In genomic region chr21:37622755-37623543, GRCh38 we compare ENCODE assay signal across 20 cellular contexts.
DNase-seq lines count a peak whose midpoint lies in the region; ATAC-seq and TF ChIP-seq lines count a peak whose summit lies in the region.
"Had no signal": no experiment of that assay in that cellular context is flagged by ENCODE, and none has a peak within 500 bp of the region (broad histone marks: within the 10 kb centered on the region; RNA-seq: fewer than 3 reads in every experiment).

No MANE protein-coding gene starts in this region.

- peaks cover 10% of the 10 kb centered on the region for H3K9me3 Mint-ChIP-seq in WTC11
- H3K9me3 Mint-ChIP-seq in activated T-helper 17 cell treated with anti-CD3 and anti-CD28 coated beads, Interleukin-2, amount 50 U/mL, for 72 hours = no peaks in the 10 kb centered on the region
- H3K9me3 Mint-ChIP-seq: CD4-positive, alpha-beta memory T cell had no signal

- no peaks in the 10 kb centered on the region for H3K27me3 ChIP-seq in neuronal stem cell (ENCODE audit: control insufficient read depth in 3 of 3, insufficient read depth in 3 of 3, low read depth in 1 of 3, low read length in 3 of 3)

- peaks cover 5% of the 10 kb centered on the region; the same call in 1 of the 2 replicates for H3K36me3 Mint-ChIP-seq in WTC11
- H3K36me3 Mint-ChIP-seq in activated T-helper 17 cell treated with anti-CD3 and anti-CD28 coated beads, Interleukin-2, amount 50 U/mL, for 72 hours (ENCODE audit: low read depth) = no peaks in the 10 kb centered on the region
- H3K36me3 Mint-ChIP-seq: CD4-positive, alpha-beta memory T cell had no signal

- no peak overlapping the region for H2BK120ac ChIP-seq in neuronal stem cell (ENCODE audit: low read depth, low read length)

- no CpG with 5 or more reads among the region's 11 CpGs for WGBS in neuronal stem cell (ENCODE audit: extremely low coverage in 2 of 2, insufficient read length in 2 of 2, insufficient replicate concordance in 1 of 2), 2 donors

- peaks cover 3 to 26% of the 10 kb centered on the region in 2 donors for H3K4me1 ChIP-seq in neuronal stem cell (ENCODE audit: control insufficient read depth in 2 of 2, insufficient read depth in 1 of 2, low read depth in 1 of 2, low read length in 2 of 2)
- H3K4me1 ChIP-seq: A549 had no signal

- peak overlapping the region; percentile 44; the same call in 1 of the 2 replicates for H3K27ac Mint-ChIP-seq in WTC11
- H3K27ac Mint-ChIP-seq in activated T-helper 17 cell treated with anti-CD3 and anti-CD28 coated beads, Interleukin-2, amount 50 U/mL, for 72 hours = no peak overlapping the region
- H3K27ac Mint-ChIP-seq: CD4-positive, alpha-beta memory T cell; H9 had no signal

- H3K9ac ChIP-seq in neuronal stem cell (ENCODE audit: low read depth, low read length, poor library complexity) = no peak overlapping the region

- CTCF ChIA-PET in WTC11 (lab: Charles Lee) = interaction anchor here (0.5 kb wide), 1 partner anchor 1314 kb away, joined by 3 read pairs; no protein-coding TSS in a partner anchor

- no peaks in the 10 kb centered on the region for H3K79me1 ChIP-seq in neuronal stem cell (ENCODE audit: low read depth, low read length)

- H2BK15ac ChIP-seq in neuronal stem cell (ENCODE audit: low read length) = no peak overlapping the region

- peak overlapping the region; percentile 72 for H2AFZ ChIP-seq in neuronal stem cell (ENCODE audit: low read length)

- no peak for TF ChIP-seq CTCF in WTC11 (IDR thresholded peaks at IDR 0.05)

- intact Hi-C loops in left ventricle myocardium superior (cut with micrococcal nuclease) = no loop called here

- DNase-seq in WTC11 (ENCODE audit: low spot score) (no peak), dermis blood vessel endothelial cell (peak; percentile 52), left ventricle myocardium superior (no peak), neuronal stem cell (ENCODE audit: low spot score) (no peak), CD1c-positive myeloid dendritic cell (ENCODE audit: extremely low spot score) (no peak)
- no peak for DNase-seq in activated CD8-positive, alpha-beta memory T cell treated with anti-CD3 and anti-CD28 coated beads for 24 hours
- DNase-seq: CD4-positive, alpha-beta memory T cell; H9; IMR-90; Karpas-422; NCI-H1417 treated with DMSO at 0.1 percent for 48 hours; NCI-H187 treated with DMSO at 0.1 percent for 48 hours; NCI-H2227 treated with DMSO at 0.1 percent for 48 hours; NCI-H524; PC-3; RPMI8226 had no signal

- H3K18ac ChIP-seq in neuronal stem cell (ENCODE audit: low read length) = no peak overlapping the region

- ATAC-seq in WTC11 = no peak; the same call in 1 of the 2 replicates
- peak; percentile 68 for ATAC-seq in left ventricle myocardium superior
- no peak for ATAC-seq in activated T-helper 17 cell treated with anti-CD3 and anti-CD28 coated beads, Interleukin-2, amount 50 U/mL, for 72 hours (replicated peaks)
- no peak for ATAC-seq in GM19351 (IDR thresholded peaks at IDR 0.05; ENCODE audit: unreplicated experiment)
- ATAC-seq: A549, PC-3 had no signal

- no peak overlapping the region for H4K91ac ChIP-seq in neuronal stem cell (ENCODE audit: low read depth, low read length, poor library complexity)

- H3K23ac ChIP-seq in neuronal stem cell (ENCODE audit: low read depth, low read length, poor library complexity) = no peak overlapping the region

- no peak overlapping the region for H3K4me3 Mint-ChIP-seq in WTC11
- no peak overlapping the region for H3K4me3 Mint-ChIP-seq in activated T-helper 17 cell treated with anti-CD3 and anti-CD28 coated beads, Interleukin-2, amount 50 U/mL, for 72 hours
- H3K4me3 Mint-ChIP-seq: CD4-positive, alpha-beta memory T cell; H9 had no signal

- H3K4ac ChIP-seq in neuronal stem cell (ENCODE audit: low read length) = no peak overlapping the region

- no peak overlapping the region for H4K8ac ChIP-seq in neuronal stem cell (ENCODE audit: low read depth, low read length)

- POLR2A ChIA-PET in WTC11 (lab: Charles Lee) = no interaction called here

- H3K9me3 ChIP-seq in neuronal stem cell (replicated peaks in 1 of 2; ENCODE audit: control insufficient read depth in 2 of 2, insufficient read depth in 1 of 2, low read depth in 1 of 2, low read length in 2 of 2) = peaks cover 0 to 1% of the 10 kb centered on the region in 2 donors
- H3K9me3 ChIP-seq: A549 had no signal

- no peak overlapping the region for H2BK12ac ChIP-seq in neuronal stem cell (ENCODE audit: low read length)

- H3K27ac ChIP-seq in neuronal stem cell (replicated peaks; ENCODE audit: low read length) = no peak overlapping the region
- H3K27ac ChIP-seq: A549, HL-60 had no signal

- peak overlapping the region in 1 of 2 donors; percentile 5 for H3K4me3 ChIP-seq in neuronal stem cell (ENCODE audit: low read length in 2 of 2)
- H3K4me3 ChIP-seq: A549 had no signal

- peaks cover 34% of the 10 kb centered on the region for H3K4me1 Mint-ChIP-seq in WTC11
- H3K4me1 Mint-ChIP-seq in activated T-helper 17 cell treated with anti-CD3 and anti-CD28 coated beads, Interleukin-2, amount 50 U/mL, for 72 hours = no peaks in the 10 kb centered on the region
- H3K4me1 Mint-ChIP-seq: CD4-positive, alpha-beta memory T cell had no signal

- no peaks in the 10 kb centered on the region for H3K36me3 ChIP-seq in neuronal stem cell (replicated peaks in 1 of 2; ENCODE audit: control insufficient read depth in 2 of 2, insufficient read depth in 2 of 2, low read length in 2 of 2)

- no peaks in the 10 kb centered on the region; the same call in 1 of the 2 replicates for H3K27me3 Mint-ChIP-seq in WTC11 (ENCODE audit: low read depth)
- H3K27me3 Mint-ChIP-seq in activated T-helper 17 cell treated with anti-CD3 and anti-CD28 coated beads, Interleukin-2, amount 50 U/mL, for 72 hours = peaks cover 24% of the 10 kb centered on the region

- H2BK5ac ChIP-seq in neuronal stem cell (ENCODE audit: low read length) = no peak overlapping the region

- H3K14ac ChIP-seq in neuronal stem cell (ENCODE audit: low read length) = no peak overlapping the region

- H3K4me2 ChIP-seq in neuronal stem cell (ENCODE audit: insufficient read depth, low read length, poor library complexity, severe bottlenecking) = no peak overlapping the region
- H3K4me2 ChIP-seq: A549 had no signal

- H2AK5ac ChIP-seq in neuronal stem cell (ENCODE audit: low read depth, low read length) = no peak overlapping the region

TF ChIP-seq in WTC11, 78 proteins besides CTCF, POLR2A, EP300 and RAD21 (continues in another document):
- TF ChIP-seq MAX (CRISPR knock-in tag; IDR thresholded peaks at IDR 0.05) = no peak
- TF ChIP-seq, protein P1, sequence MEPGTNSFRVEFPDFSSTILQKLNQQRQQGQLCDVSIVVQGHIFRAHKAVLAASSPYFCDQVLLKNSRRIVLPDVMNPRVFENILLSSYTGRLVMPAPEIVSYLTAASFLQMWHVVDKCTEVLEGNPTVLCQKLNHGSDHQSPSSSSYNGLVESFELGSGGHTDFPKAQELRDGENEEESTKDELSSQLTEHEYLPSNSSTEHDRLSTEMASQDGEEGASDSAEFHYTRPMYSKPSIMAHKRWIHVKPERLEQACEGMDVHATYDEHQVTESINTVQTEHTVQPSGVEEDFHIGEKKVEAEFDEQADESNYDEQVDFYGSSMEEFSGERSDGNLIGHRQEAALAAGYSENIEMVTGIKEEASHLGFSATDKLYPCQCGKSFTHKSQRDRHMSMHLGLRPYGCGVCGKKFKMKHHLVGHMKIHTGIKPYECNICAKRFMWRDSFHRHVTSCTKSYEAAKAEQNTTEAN (CRISPR knock-in tag; IDR thresholded peaks at IDR 0.05) = no peak
- TF ChIP-seq FOXP4 (CRISPR knock-in tag; IDR thresholded peaks at IDR 0.05) = no peak
- TF ChIP-seq TCF7 (CRISPR knock-in tag; IDR thresholded peaks at IDR 0.05; ENCODE audit: low read depth) = no peak
- TF ChIP-seq OVOL2 (CRISPR knock-in tag; IDR thresholded peaks at IDR 0.05; ENCODE audit: borderline replicate concordance) = no peak
